ENCODE assay signal across 16 cellular contexts in genomic region chr3:52171577-52172261, GRCh38. TPM values are rescaled to one million over a fixed set of nuclear protein-coding genes. Genes with fewer than 3 reads are reported as not detected.
DNase-seq lines count a peak whose midpoint lies in the region; ATAC-seq, FAIRE-seq and TF ChIP-seq lines count a peak whose summit lies in the region.
"Had no signal": no experiment of that assay in that cellular context is flagged by ENCODE, and none has a peak within 500 bp of the region (broad histone marks: within the 10 kb centered on the region; RNA-seq: fewer than 3 reads in every experiment).

No MANE protein-coding gene starts in this region.

- intact Hi-C loops in K562 (cut with micrococcal nuclease): no loop called here
- intact Hi-C loops in lower lobe of right lung (cut with DNase I): no loop called here
- intact Hi-C loops in CD14-positive monocyte (cut with micrococcal nuclease): no loop called here

- H3K4me3 ChIP-seq in MG63 (no peak overlapping the region), K562 (no peak overlapping the region), lower lobe of right lung (no peak overlapping the region)
- H3K4me3 ChIP-seq: BLaER1 treated with 17β-estradiol and CSF1 and Interleukin-3, amounts not matched to agents 10 nM and 100 nM; GM23338; pancreas had no signal

- BruUV-seq in K562 (replicated peaks; lab: Mats Ljungman, UMichigan): no TSS peak

- no peak overlapping the region for H3K9ac ChIP-seq in K562 (ENCODE audit: insufficient read depth in 1 of 2, low read depth in 2 of 2, low read length in 2 of 2)
- H3K9ac ChIP-seq: BLaER1 treated with 17β-estradiol and CSF1 and Interleukin-3, amounts not matched to agents 10 nM and 100 nM; KMS-11 had no signal

- H3K9me3 ChIP-seq in MG63: no peaks in the 10 kb centered on the region
- no peaks in the 10 kb centered on the region for H3K9me3 ChIP-seq in K562 (replicated peaks; ENCODE audit: control insufficient read depth, insufficient read depth, low read depth, low read length)
- H3K9me3 ChIP-seq in lower lobe of right lung: no peaks in the 10 kb centered on the region
- H3K9me3 ChIP-seq: BLaER1 treated with 17β-estradiol and CSF1 and Interleukin-3, amounts not matched to agents 10 nM and 100 nM; pancreas had no signal

- no peak; the same call in 1 of the 3 replicates for ATAC-seq in K562
- no peak for ATAC-seq in lower lobe of right lung
- ATAC-seq in HG03025 (IDR thresholded peaks at IDR 0.05; ENCODE audit: low FRiP score, unreplicated experiment): no peak
- ATAC-seq in HG02870 (IDR thresholded peaks at IDR 0.05; ENCODE audit: unreplicated experiment): no peak
- ATAC-seq: GM23338 had no signal

- H2AFZ ChIP-seq in K562 (ENCODE audit: low read depth, low read length): no peak overlapping the region
- H2AFZ ChIP-seq: GM23338 had no signal

- H3K4me1 ChIP-seq in K562 (replicated peaks in 1 of 2; ENCODE audit: control insufficient read depth in 2 of 2, insufficient read depth in 2 of 2, low read length in 2 of 2) (peaks cover 8 to 17% of the 10 kb centered on the region in 2 experiments; a peak in 4 of 5 replicates), lower lobe of right lung (peaks cover under 1% of the 10 kb centered on the region)
- H3K4me1 ChIP-seq: pancreas had no signal

- H3K27ac Mint-ChIP-seq in CD14-positive monocyte: peak overlapping the region in 1 of 7 donors; percentile 83
- H3K27ac Mint-ChIP-seq: GM23338 had no signal

- TF ChIP-seq RAD21 in K562 (CRISPR knock-in tag; conservative IDR thresholded peaks at IDR 0.05 in 1 of 2, IDR thresholded peaks at IDR 0.05 in 1 of 2): no peak

- H3K4me1 Mint-ChIP-seq in CD14-positive monocyte: peaks cover 22% of the 10 kb centered on the region

- no peaks in the 10 kb centered on the region for H4K20me1 ChIP-seq in K562 (replicated peaks; ENCODE audit: control insufficient read depth, insufficient read depth, low read length)
- H4K20me1 ChIP-seq: BLaER1 treated with 17β-estradiol and CSF1 and Interleukin-3, amounts not matched to agents 10 nM and 100 nM had no signal

- POLR2A ChIA-PET in K562 (lab: Yijun Ruan, JAX): interaction anchor here (0.7 to 1.5 kb wide), 5 partner anchors 10 to 199 kb away, joined by 3 to 5 read pairs (median 4); partner anchors contain the start of gene POC1A

- no peaks in the 10 kb centered on the region for H3K27me3 ChIP-seq in MG63
- H3K27me3 ChIP-seq in K562 (ENCODE audit: control insufficient read depth in 2 of 2, insufficient read depth in 2 of 2, low read length in 2 of 2): no peaks in the 10 kb centered on the region
- H3K27me3 ChIP-seq in lower lobe of right lung (ENCODE audit: low read depth): no peaks in the 10 kb centered on the region
- H3K27me3 ChIP-seq: BLaER1 treated with 17β-estradiol and CSF1 and Interleukin-3, amounts not matched to agents 10 nM and 100 nM; pancreas had no signal

- no peak for TF ChIP-seq POLR2A in K562 (conservative IDR thresholded peaks at IDR 0.05)

- peak; percentile 40 for FAIRE-seq in K562 (lab: Jason Lieb, UNC)
- FAIRE-seq: pancreas had no signal

- no peak overlapping the region for H3K4me2 ChIP-seq in K562 (ENCODE audit: insufficient read depth, low read length)
- H3K4me2 ChIP-seq: GM23338, KMS-11 had no signal

- H3K79me2 ChIP-seq in K562 (ENCODE audit: control insufficient read depth, insufficient read depth, low read length): no peaks in the 10 kb centered on the region

- H3K36me3 ChIP-seq in MG63: no peaks in the 10 kb centered on the region
- no peaks in the 10 kb centered on the region for H3K36me3 ChIP-seq in K562 (ENCODE audit: control insufficient read depth, insufficient read depth, low read length)
- H3K36me3 ChIP-seq in lower lobe of right lung: no peaks in the 10 kb centered on the region
- H3K36me3 ChIP-seq: BLaER1 treated with 17β-estradiol and CSF1 and Interleukin-3, amounts not matched to agents 10 nM and 100 nM; pancreas had no signal

- no peak overlapping the region for H3K4me3 Mint-ChIP-seq in CD14-positive monocyte
- H3K4me3 Mint-ChIP-seq: GM23338 had no signal

- peaks cover 0 to 4% (median 2%) of the 10 kb centered on the region in 3 donors for H3K27me3 Mint-ChIP-seq in CD14-positive monocyte (ENCODE audit: low read depth in 3 of 3)

- peaks cover 0 to 2% (median 0%) of the 10 kb centered on the region in 7 donors for H3K9me3 Mint-ChIP-seq in CD14-positive monocyte

- H3K36me3 Mint-ChIP-seq in CD14-positive monocyte: peaks cover 3 to 7% of the 10 kb centered on the region in 2 donors

- H3K27ac ChIP-seq in K562 (ENCODE audit: extremely low read depth, low read depth, low read length) (no peak overlapping the region), lower lobe of right lung (no peak overlapping the region)
- H3K27ac ChIP-seq: BLaER1 treated with 17β-estradiol and CSF1 and Interleukin-3, amounts not matched to agents 10 nM and 100 nM; KMS-11; pancreas; VCaP had no signal

- WGBS in K562 (ENCODE audit: insufficient coverage, low coverage, missing lambda C conversion rate): 22% methylated on average over 3 of the region's 3 CpGs

- in situ Hi-C loops in K562 (cut with MboI): no loop called here

- DNase-seq in AG08396 (ENCODE audit: low spot score) (peak; percentile 75), MG63 (peak; percentile 46), K562 (ENCODE audit: extremely low read depth in 1 of 4, low spot score in 3 of 4) (peak in 1 of 4 experiments; percentile 38), lower lobe of right lung (peak; percentile 22), CD14-positive monocyte (ENCODE audit: low spot score) (no peak)
- DNase-seq in activated T-cell treated with anti-CD3 and anti-CD28 coated beads, Interleukin-2, amount 50 U/mL, for 1 hour: no peak
- DNase-seq: pancreas; stimulated activated CD4-positive, alpha-beta T cell treated with anti-CD3 and anti-CD28 coated beads, Interleukin-4, amount 100 ng/mL, for 24 hours had no signal

- no peak for TF ChIP-seq EP300 in K562 (IDR thresholded peaks at IDR 0.05; ENCODE audit: low read length)

- CTCF ChIA-PET in K562 (lab: Yijun Ruan, JAX; ENCODE audit: low intra/inter-chr PET ratio): no interaction called here

- no peaks in the 10 kb centered on the region for H3K9me1 ChIP-seq in K562 (ENCODE audit: control insufficient read depth, insufficient read depth, low read length)

- TF ChIP-seq CTCF in K562 (IDR thresholded peaks at IDR 0.05 in 2 of 3, conservative IDR thresholded peaks at IDR 0.05 in 1 of 3; ENCODE audit: insufficient read depth in 2 of 3, low read depth in 1 of 3, low read length in 3 of 3): no peak
- no peak for TF ChIP-seq CTCF in lower lobe of right lung (IDR thresholded peaks at IDR 0.05)
- no peak for TF ChIP-seq CTCF in CD14-positive monocyte (IDR thresholded peaks at IDR 0.05)

RNA-seq across cellular contexts. Expression of gene POC1A, which starts 17.5 kb away (rescaled TPM):
- total RNA-seq in MG63 (2014; rRNA removed; shearing (Covaris generic); ENCODE audit: low replicate concordance): 14.2 and 19.8 TPM in 2 replicates
- 17.1 and 37.8 TPM in 2 replicates for total RNA-seq in K562 (2011; cell fraction: chromatin; rRNA removed; ENCODE audit: low replicate concordance)
- 20.3 and 28.8 TPM in 2 replicates for total RNA-seq in K562 (2011; cell fraction: nucleolus; rRNA removed)
- total RNA-seq in K562 (2011; cell fraction: nucleoplasm; rRNA removed): 15.6 and 16.6 TPM in 2 replicates
- total RNA-seq in K562 (2014; rRNA removed): 16.0 and 19.6 TPM in 2 replicates
- 7.5 and 8.5 TPM in 2 replicates for total RNA-seq in K562 (2014; rRNA removed; fragmentation: Illumina TruSeq; extraction: Trizol)
- total RNA-seq in K562 (2015; rRNA removed; fragmentation: Illumina TruSeq; extraction: Trizol): 9.5 and 11.3 TPM in 2 replicates
- 15.9 and 17.4 TPM in 2 replicates for total RNA-seq in K562 (2021)
- polyA plus RNA-seq in K562 (2011; rRNA removed): 15.2 and 16.6 TPM in 2 replicates
- polyA plus RNA-seq in K562 (2011; cell fraction: cytosol; rRNA removed): 17.6 and 22.5 TPM in 2 replicates
- polyA plus RNA-seq in K562 (2011; cell fraction: nucleus; rRNA removed): 16.6 and 21.0 TPM in 2 replicates
- polyA plus RNA-seq in K562 (2012): 15.6 and 25.7 TPM in 2 replicates
- polyA plus RNA-seq in K562 (2014; fragmentation: Illumina TruSeq; extraction: Trizol): 17.5 and 19.6 TPM in 2 replicates
- polyA plus RNA-seq in K562 (2014; fragmentation: Nextera tagmentation; extraction: Ambion mirVana): 1 to 10 TPM; 7.2 to 9.4 TPM
- polyA plus RNA-seq in K562 (2014; rRNA removed): 12.1 and 17.3 TPM in 2 replicates
- 10.6 and 17.7 TPM in 2 replicates for polyA minus RNA-seq in K562 (2011; rRNA and poly(A)+ RNA removed)
- 8.0 and 12.1 TPM in 2 replicates for polyA minus RNA-seq in K562 (2011; cell fraction: cytosol; rRNA and poly(A)+ RNA removed)
- polyA minus RNA-seq in K562 (2011; cell fraction: nucleus; rRNA and poly(A)+ RNA removed): 12.7 and 14.3 TPM in 2 replicates
- total RNA-seq in lower lobe of right lung: 2.7 TPM
- polyA plus RNA-seq in CD14-positive monocyte: 1 to 10 TPM; 1.2 to 2.0 TPM

RNA-seq across cellular contexts. Expression of gene ALAS1, which starts 26.2 kb away (rescaled TPM):
- 33.7 and 34.0 TPM in 2 replicates for total RNA-seq in MG63 (2014; rRNA removed; shearing (Covaris generic); ENCODE audit: low replicate concordance)
- total RNA-seq in K562 (2011; cell fraction: chromatin; rRNA removed; ENCODE audit: low replicate concordance): 14.5 and 27.2 TPM in 2 replicates
- 14.3 and 26.5 TPM in 2 replicates for total RNA-seq in K562 (2011; cell fraction: nucleolus; rRNA removed)
- total RNA-seq in K562 (2011; cell fraction: nucleoplasm; rRNA removed): 13.9 and 14.0 TPM in 2 replicates
- 21.8 and 27.3 TPM in 2 replicates for total RNA-seq in K562 (2014; rRNA removed)
- total RNA-seq in K562 (2014; rRNA removed; fragmentation: Illumina TruSeq; extraction: Trizol): 22.7 and 23.8 TPM in 2 replicates
- total RNA-seq in K562 (2015; rRNA removed; fragmentation: Illumina TruSeq; extraction: Trizol): 34.5 and 36.8 TPM in 2 replicates
- total RNA-seq in K562 (2021): 24.3 and 27.6 TPM in 2 replicates
- polyA plus RNA-seq in K562 (2011; rRNA removed): 30.4 and 34.4 TPM in 2 replicates
- 35.6 and 59.5 TPM in 2 replicates for polyA plus RNA-seq in K562 (2011; cell fraction: cytosol; rRNA removed)
- 26.6 and 46.7 TPM in 2 replicates for polyA plus RNA-seq in K562 (2011; cell fraction: nucleus; rRNA removed)
- polyA plus RNA-seq in K562 (2012): 28.0 and 35.8 TPM in 2 replicates
- polyA plus RNA-seq in K562 (2014; fragmentation: Illumina TruSeq; extraction: Trizol): 39.2 and 41.6 TPM in 2 replicates
- polyA plus RNA-seq in K562 (2014; fragmentation: Nextera tagmentation; extraction: Ambion mirVana): 10 to 100 TPM; 37.8 to 49.5 TPM
- 21.4 and 24.4 TPM in 2 replicates for polyA plus RNA-seq in K562 (2014; rRNA removed)
- polyA minus RNA-seq in K562 (2011; rRNA and poly(A)+ RNA removed): 21.4 and 27.1 TPM in 2 replicates
- 20.3 and 25.5 TPM in 2 replicates for polyA minus RNA-seq in K562 (2011; cell fraction: cytosol; rRNA and poly(A)+ RNA removed)
- 9.0 and 9.6 TPM in 2 replicates for polyA minus RNA-seq in K562 (2011; cell fraction: nucleus; rRNA and poly(A)+ RNA removed)
- total RNA-seq in lower lobe of right lung: 103 TPM
- polyA plus RNA-seq in CD14-positive monocyte: 10 to 100 TPM; 20.9 to 38.7 TPM

RNA-seq across cellular contexts. Expression of gene TLR9, which starts 53.7 kb away (rescaled TPM):
- not detected in 2 replicates for total RNA-seq in MG63 (2014; rRNA removed; shearing (Covaris generic); ENCODE audit: low replicate concordance)
- total RNA-seq in K562 (2011; cell fraction: chromatin; rRNA removed; ENCODE audit: low replicate concordance): not detected in 2 replicates
- total RNA-seq in K562 (2011; cell fraction: nucleolus; rRNA removed): 0.13 TPM in 1 of 2 replicates, not detected in the other
- 0.15 TPM in 1 of 2 replicates, not detected in the other for total RNA-seq in K562 (2011; cell fraction: nucleoplasm; rRNA removed)
- total RNA-seq in K562 (2014; rRNA removed) (not detected in 2 replicates), K562 (2014; rRNA removed; fragmentation: Illumina TruSeq; extraction: Trizol) (not detected in 2 replicates), K562 (2015; rRNA removed; fragmentation: Illumina TruSeq; extraction: Trizol) (not detected in 2 replicates), K562 (2021) (not detected in 2 replicates), lower lobe of right lung (1.0 TPM)
- polyA plus RNA-seq in K562 (2011; rRNA removed) (not detected in 2 replicates), K562 (2014; fragmentation: Illumina TruSeq; extraction: Trizol) (not detected in 2 replicates), K562 (2014; fragmentation: Nextera tagmentation; extraction: Ambion mirVana) (not detected), K562 (2014; rRNA removed) (not detected in 2 replicates), CD14-positive monocyte (not detected)
- not detected in 2 replicates for polyA plus RNA-seq in K562 (2011; cell fraction: cytosol; rRNA removed)
- 0.10 TPM in 1 of 2 replicates, not detected in the other for polyA plus RNA-seq in K562 (2011; cell fraction: nucleus; rRNA removed)
- polyA plus RNA-seq in K562 (2012): 0.01 and 0.21 TPM in 2 replicates
- not detected in 2 replicates for polyA minus RNA-seq in K562 (2011; rRNA and poly(A)+ RNA removed)
- polyA minus RNA-seq in K562 (2011; cell fraction: cytosol; rRNA and poly(A)+ RNA removed): not detected in 2 replicates
- not detected in 2 replicates for polyA minus RNA-seq in K562 (2011; cell fraction: nucleus; rRNA and poly(A)+ RNA removed)
- total RNA-seq: GM23338, lung microvascular endothelial cell, temporal lobe had no signal
- polyA plus RNA-seq: GM23338 had no signal

Comparison
In these comparisons a context has a peak if more than half of its experiments do, and no peak if none do; other contexts are left out.
1. DNase-seq: peak in AG08396 (single experiment), MG63 (single experiment) and lower lobe of right lung (single experiment); none in CD14-positive monocyte (single experiment) and activated T-cell treated with anti-CD3 and anti-CD28 coated beads, Interleukin-2, amount 50 U/mL, for 1 hour (single experiment).